14 cellular contexts compared by ENCODE assay signal in the genomic region with DNA sequence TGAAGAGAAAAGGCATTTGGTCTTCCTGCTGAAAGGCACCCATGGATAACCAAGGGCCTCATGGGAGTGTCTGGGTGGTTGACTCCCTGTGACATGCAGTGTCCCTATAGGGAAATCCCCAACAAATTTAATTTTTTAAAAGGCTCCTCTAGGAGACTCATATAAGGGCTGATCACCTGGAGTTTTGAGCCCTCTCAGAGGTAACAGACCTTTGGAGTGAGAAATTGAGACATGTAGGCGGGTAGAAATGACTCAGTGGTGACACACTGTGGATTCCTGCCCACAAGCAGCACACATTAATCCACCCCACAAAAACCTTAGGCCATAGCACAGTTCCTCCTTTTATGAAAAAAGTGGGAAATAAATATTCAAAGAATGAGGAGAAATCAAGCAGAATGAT.
"Had no signal": no experiment of that assay in that cellular context is flagged by ENCODE, and none has a peak within 500 bp of the region (broad histone marks: within the 10 kb centered on the region; RNA-seq: fewer than 3 reads in every experiment).

No MANE protein-coding gene starts in this region.

- H3K27me3 Mint-ChIP-seq: activated naive CD8-positive, alpha-beta T cell treated with anti-CD3 and anti-CD28 coated beads, Interleukin-2, amount 10 ng/mL, durations not matched to agents 7 days and 5 days had no signal

- H3K27ac ChIP-seq: coronary artery, lower lobe of right lung, stomach had no signal

- ATAC-seq: activated CD4-positive, CD25-positive, alpha-beta regulatory T cell treated with anti-CD3 and anti-CD28 coated beads, Interleukin-2, amount 50 U/mL, for 24 hours; activated T-cell treated with anti-CD3 and anti-CD28 coated beads, Interleukin-2, amount 50 U/mL, for 72 hours; left cardiac atrium; lower lobe of right lung had no signal

- H3K9me3 ChIP-seq: lower lobe of right lung, stomach had no signal

- H3K36me3 ChIP-seq: lower lobe of right lung, stomach had no signal

- DNase-seq: activated CD4-positive, alpha-beta T cell treated with anti-CD3 and anti-CD28 coated beads, Interleukin-2, amount 50 U/mL, for 48 hours; activated gamma-delta T cell treated with Interleukin-2 at 50 U/mL for 16 hours; activated naive CD8-positive, alpha-beta T cell treated with anti-CD3 and anti-CD28 coated beads, Interleukin-2, amount 10 ng/mL, durations not matched to agents 7 days and 5 days; activated T-cell treated with anti-CD3 and anti-CD28 coated beads, Interleukin-2, amount 50 U/mL, for 72 hours; anterior cingulate cortex; effector CD8-positive, alpha-beta T cell; immature natural killer cell; left cardiac atrium; lower lobe of right lung; midbrain; stimulated activated CD4-positive, alpha-beta T cell treated with anti-CD3 and anti-CD28 coated beads, Interleukin-4, amount 100 ng/mL, for 4 hours; stomach had no signal

- H3K36me3 Mint-ChIP-seq: activated naive CD8-positive, alpha-beta T cell treated with anti-CD3 and anti-CD28 coated beads, Interleukin-2, amount 10 ng/mL, durations not matched to agents 7 days and 5 days had no signal

- H3K4me1 ChIP-seq: lower lobe of right lung, stomach had no signal

- H3K4me3 Mint-ChIP-seq: activated naive CD8-positive, alpha-beta T cell treated with anti-CD3 and anti-CD28 coated beads, Interleukin-2, amount 10 ng/mL, durations not matched to agents 7 days and 5 days; activated T-cell treated with anti-CD3 and anti-CD28 coated beads, Interleukin-2, amount 50 U/mL, for 72 hours; immature natural killer cell had no signal

- H3K27me3 ChIP-seq: stomach had no signal

- H3K27ac Mint-ChIP-seq: activated naive CD8-positive, alpha-beta T cell treated with anti-CD3 and anti-CD28 coated beads, Interleukin-2, amount 10 ng/mL, durations not matched to agents 7 days and 5 days; activated T-cell treated with anti-CD3 and anti-CD28 coated beads, Interleukin-2, amount 50 U/mL, for 72 hours; immature natural killer cell had no signal

- H3K4me1 Mint-ChIP-seq: activated naive CD8-positive, alpha-beta T cell treated with anti-CD3 and anti-CD28 coated beads, Interleukin-2, amount 10 ng/mL, durations not matched to agents 7 days and 5 days; immature natural killer cell had no signal

- H3K4me3 ChIP-seq: coronary artery, lower lobe of right lung, stomach had no signal
